In genomic region chr19:1018932-1019615, GRCh38 we compare ENCODE assay signal across 9 cellular contexts. TPM values are rescaled to one million over a fixed set of nuclear protein-coding genes. Genes with fewer than 3 reads are reported as not detected.
A peak's percentile ranks its signal among the peaks of the same experiment; 100 is the strongest.
DNase-seq lines count a peak whose midpoint lies in the region; ATAC-seq and TF ChIP-seq lines count a peak whose summit lies in the region.
"Had no signal": no experiment of that assay in that cellular context is flagged by ENCODE, and none has a peak within 500 bp of the region (broad histone marks: within the 10 kb centered on the region; RNA-seq: fewer than 3 reads in every experiment).

No MANE protein-coding gene starts in this region.

- ATAC-seq in GM21423 (IDR thresholded peaks at IDR 0.05; ENCODE audit: unreplicated experiment) (no peak), HG03571 (IDR thresholded peaks at IDR 0.05; ENCODE audit: unreplicated experiment) (no peak)
- ATAC-seq: left lobe of liver had no signal

- in situ Hi-C loops in mammary epithelial cell (cut with MboI; ENCODE audit: low sequenced_read_pairs in 2 of 2), result no loop called here

- H3K4me1 ChIP-seq in mammary epithelial cell (ENCODE audit: insufficient read depth, low read length) (peaks cover 45% of the 10 kb centered on the region), muscle layer of duodenum (ENCODE audit: control insufficient read depth in 1 of 2, insufficient read depth in 2 of 2, low read length in 2 of 2) (peaks cover 11 to 55% of the 10 kb centered on the region in 2 donors)

- no TSS peak for BruUV-seq in mammary epithelial cell (replicated peaks; lab: Mats Ljungman, UMichigan)

- H3K79me2 ChIP-seq in mammary epithelial cell (ENCODE audit: insufficient read depth, low read length), result peaks cover 69% of the 10 kb centered on the region

- intact Hi-C loops in mammary epithelial cell (cut with micrococcal nuclease), result no loop called here

- CTCF ChIA-PET in mammary epithelial cell (lab: Charles Lee; ENCODE audit: low non-redundant PET), result no interaction called here

- TF ChIP-seq CTCF in HL-60 (IDR thresholded peaks at IDR 0.05; ENCODE audit: insufficient read depth, low read length) (no peak), mammary epithelial cell (conservative IDR thresholded peaks at IDR 0.05 in 1 of 2, IDR thresholded peaks at IDR 0.05 in 1 of 2; ENCODE audit: extremely low read depth in 1 of 2, insufficient read depth in 1 of 2, low read depth in 1 of 2, low read length in 2 of 2) (no peak)

- H3K9me3 ChIP-seq in mammary epithelial cell (replicated peaks; ENCODE audit: insufficient read depth, low read length) (no peaks in the 10 kb centered on the region), muscle layer of duodenum (ENCODE audit: control insufficient read depth in 1 of 2, low read length in 2 of 2) (no peaks in the 10 kb centered on the region)

- H3K27ac ChIP-seq in HL-60 (replicated peaks) (peak overlapping the region; percentile 98), mammary epithelial cell (ENCODE audit: insufficient read depth, low read depth, low read length) (no peak overlapping the region), muscle layer of duodenum (ENCODE audit: low read length) (no peak overlapping the region)

- H3K27me3 ChIP-seq in HL-60 (ENCODE audit: insufficient read depth, poor library complexity, severe bottlenecking) (no peaks in the 10 kb centered on the region), mammary epithelial cell (ENCODE audit: insufficient read depth, low read length) (no peaks in the 10 kb centered on the region), muscle layer of duodenum (ENCODE audit: low read depth, low read length) (no peaks in the 10 kb centered on the region)

- H3K4me3 ChIP-seq in HL-60 (replicated peaks; ENCODE audit: insufficient read depth, low read length) (peak overlapping the region; percentile 95), mammary epithelial cell (replicated peaks in 1 of 3; ENCODE audit: insufficient read depth in 1 of 3, low read depth in 2 of 3, low read length in 3 of 3) (peak overlapping the region; percentile 72 to 94 (median 92)), muscle layer of duodenum (ENCODE audit: low read depth in 1 of 2, low read length in 2 of 2) (peak overlapping the region; percentile 83 to 94)

- WGBS in mammary epithelial cell (ENCODE audit: low coverage, missing lambda C conversion rate), result 3% methylated on average over 5 of the region's 17 CpGs

- no peaks in the 10 kb centered on the region for H3K36me3 ChIP-seq in mammary epithelial cell (ENCODE audit: insufficient read depth, low read length)
- H3K36me3 ChIP-seq in muscle layer of duodenum (ENCODE audit: control insufficient read depth in 1 of 2, insufficient read depth in 2 of 2, low read length in 2 of 2), result peaks cover 0 to 2% of the 10 kb centered on the region in 2 donors

- H3K9ac ChIP-seq in mammary epithelial cell (ENCODE audit: insufficient read depth, low read length), result no peak overlapping the region

- dilution Hi-C loops in mammary epithelial cell (cut with HindIII; ENCODE audit: low sequenced_read_pairs), result no loop called here

- peak; percentile 50 for DNase-seq in 8988T
- no peak for DNase-seq in HL-60 (ENCODE audit: low read depth in 1 of 2, low spot score in 1 of 2)
- no peak for DNase-seq in mammary epithelial cell
- DNase-seq in T1000 (lab: John Stamatoyannopoulos, UW), result no peak
- no peak for DNase-seq in stimulated activated CD4-positive, alpha-beta T cell treated with anti-CD3 and anti-CD28 coated beads, Interleukin-1b, Interleukin-23, amount 100 ng/mL, for 48 hours

- H4K20me1 ChIP-seq in mammary epithelial cell (ENCODE audit: insufficient read depth, low read length), result peaks cover 7% of the 10 kb centered on the region

- H2AFZ ChIP-seq in mammary epithelial cell (ENCODE audit: low read depth, low read length), result no peak overlapping the region

- peak overlapping the region; percentile 93 for H3K4me2 ChIP-seq in mammary epithelial cell (ENCODE audit: insufficient read depth, low read depth, low read length)

RNA-seq across cellular contexts. Expression of gene TMEM259, which starts 1.8 kb away (rescaled TPM):
- total RNA-seq in mammary epithelial cell, result 100 to 1,000 TPM; 104 to 152 TPM
- polyA plus RNA-seq in mammary epithelial cell, result 122 TPM
- polyA minus RNA-seq in mammary epithelial cell, result 81.8 TPM

RNA-seq across cellular contexts. Expression of gene RNU6-2, which starts 2.2 kb away (rescaled TPM):
- total RNA-seq in mammary epithelial cell, result not detected
- polyA plus RNA-seq in mammary epithelial cell, result not detected
- not detected for polyA minus RNA-seq in mammary epithelial cell
- total RNA-seq: left lobe of liver had no signal

RNA-seq across cellular contexts. Expression of gene CNN2, which starts 7.3 kb away (rescaled TPM):
- total RNA-seq in mammary epithelial cell, result 100 to 1,000 TPM; 420 to 485 TPM
- 287 TPM for polyA plus RNA-seq in mammary epithelial cell
- polyA minus RNA-seq in mammary epithelial cell, result 688 TPM

RNA-seq across cellular contexts. Expression of gene GRIN3B, which starts 18.9 kb away (rescaled TPM):
- total RNA-seq in mammary epithelial cell, result 1 to 10 TPM in 1 of 2 donors, under 1 TPM in 1; 0.67 to 1.1 TPM
- polyA plus RNA-seq in mammary epithelial cell, result 0.67 TPM
- not detected for polyA minus RNA-seq in mammary epithelial cell
- total RNA-seq: left lobe of liver had no signal

RNA-seq across cellular contexts. Expression of gene ABCA7, which starts 20.8 kb away (rescaled TPM):
- total RNA-seq in mammary epithelial cell, result 10 to 100 TPM; 14.3 to 28.4 TPM
- polyA plus RNA-seq in mammary epithelial cell, result 7.4 TPM
- polyA minus RNA-seq in mammary epithelial cell, result 21.8 TPM
